ENCODE assay signal across 1 cellular context in the genomic region with DNA sequence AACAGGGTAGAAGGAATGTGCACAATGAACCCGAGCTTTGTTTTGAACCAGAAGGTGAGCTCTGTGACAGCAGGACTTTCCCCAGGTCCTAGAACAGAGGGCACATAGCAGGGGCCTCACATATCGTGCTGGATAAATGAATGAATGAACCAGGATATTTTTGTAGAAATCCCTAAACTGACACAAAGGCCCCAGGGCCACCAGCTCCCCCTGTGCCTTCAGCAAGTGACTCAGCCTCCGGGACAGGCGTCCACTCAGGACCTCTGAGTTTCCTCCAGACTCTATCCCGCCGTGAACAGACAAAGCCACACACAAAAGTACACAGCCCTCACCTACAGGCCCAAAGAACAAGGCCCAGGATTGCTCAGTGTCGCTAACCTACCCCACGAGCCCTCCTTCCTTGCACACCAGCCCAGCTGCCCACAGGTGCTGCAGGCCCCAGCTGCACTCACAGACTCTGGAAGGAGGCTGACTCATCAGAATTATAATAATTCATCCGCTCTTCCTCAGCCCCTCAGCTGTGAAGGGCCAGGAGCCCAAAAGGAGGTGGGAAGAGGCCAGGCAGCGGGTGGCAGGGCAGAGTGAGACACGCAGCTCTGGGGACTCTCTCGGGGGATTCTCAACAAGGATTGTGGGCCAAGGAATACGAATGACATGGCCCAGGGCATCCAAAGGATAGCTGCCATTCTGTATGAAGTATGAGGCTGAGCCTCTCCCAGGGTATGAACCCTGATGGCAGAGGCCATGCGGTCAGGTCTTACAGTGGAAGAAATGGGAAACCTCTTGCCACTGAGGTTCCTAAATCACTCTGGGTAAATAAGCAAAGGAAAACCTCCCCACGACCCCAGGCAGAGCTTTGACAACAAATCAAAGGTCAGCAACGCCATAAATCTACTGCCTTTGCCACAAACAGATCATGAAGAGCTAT.
A peak's percentile ranks its signal among the peaks of the same experiment; 100 is the strongest.
TF ChIP-seq lines count a peak whose summit lies in the region.

No MANE protein-coding gene starts in this region.

TF ChIP-seq in HepG2, 621 proteins besides CTCF, POLR2A, EP300 and RAD21 (continued from another document and continues in another):
- TF ChIP-seq, protein P1, sequence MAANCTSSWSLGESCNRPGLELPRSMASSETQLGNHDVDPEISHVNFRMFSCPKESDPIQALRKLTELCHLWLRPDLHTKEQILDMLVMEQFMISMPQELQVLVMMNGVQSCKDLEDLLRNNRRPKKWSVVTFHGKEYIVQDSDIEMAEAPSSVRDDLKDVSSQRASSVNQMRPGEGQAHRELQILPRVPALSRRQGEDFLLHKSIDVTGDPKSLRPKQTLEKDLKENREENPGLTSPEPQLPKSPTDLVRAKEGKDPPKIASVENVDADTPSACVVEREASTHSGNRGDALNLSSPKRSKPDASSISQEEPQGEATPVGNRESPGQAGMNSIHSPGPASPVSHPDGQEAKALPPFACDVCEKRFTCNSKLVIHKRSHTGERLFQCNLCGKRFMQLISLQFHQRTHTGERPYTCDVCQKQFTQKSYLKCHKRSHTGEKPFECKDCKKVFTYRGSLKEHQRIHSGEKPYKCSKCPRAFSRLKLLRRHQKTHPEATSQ (CRISPR knock-in tag; IDR thresholded peaks at IDR 0.05; ENCODE audit: borderline replicate concordance) = no peak
- TF ChIP-seq ZNF331 (CRISPR knock-in tag; IDR thresholded peaks at IDR 0.05) (0 out of 2 replicates have a peak, but pooled peaks have one; percentile 12), ATF7 (IDR thresholded peaks at IDR 0.05) (no peak), ATF7 (CRISPR knock-in tag; IDR thresholded peaks at IDR 0.05) (peak; percentile 52; the same call in 1 of the 2 replicates), HNF4A (CRISPR knock-in tag; IDR thresholded peaks at IDR 0.05) (peak; percentile 65), ZNF224 (CRISPR knock-in tag; IDR thresholded peaks at IDR 0.05) (no peak), ZNF644 (CRISPR knock-in tag; IDR thresholded peaks at IDR 0.05; ENCODE audit: low read depth) (peak; percentile 20; the same call in 1 of the 2 replicates), MAFK (conservative IDR thresholded peaks at IDR 0.05 in 1 of 2, IDR thresholded peaks at IDR 0.05 in 1 of 2; ENCODE audit: low read length in 2 of 2) (peak; percentile 92 to 93), SMAD1 (CRISPR knock-in tag; IDR thresholded peaks at IDR 0.05; ENCODE audit: borderline replicate concordance, low read depth) (0 out of 2 replicates have a peak, but pooled peaks have one; percentile 73), HNF4G (IDR thresholded peaks at IDR 0.05; ENCODE audit: borderline replicate concordance, low read depth, low read length) (peak; percentile 44; the same call in 1 of the 2 replicates), HNF4G (CRISPR knock-in tag; IDR thresholded peaks at IDR 0.05; ENCODE audit: borderline replicate concordance, low read depth) (no peak), ZNF264 (CRISPR knock-in tag; IDR thresholded peaks at IDR 0.05) (peak; percentile 57; the same call in 1 of the 2 replicates), MAFF (IDR thresholded peaks at IDR 0.05; ENCODE audit: low read depth, low read length) (peak; percentile 87), RARA (CRISPR knock-in tag; IDR thresholded peaks at IDR 0.05) (peak; percentile 59), ZSCAN29 (CRISPR knock-in tag; conservative IDR thresholded peaks at IDR 0.05) (peak; percentile 66; the same call in 1 of the 2 replicates), ZNF383 (CRISPR knock-in tag; IDR thresholded peaks at IDR 0.05; ENCODE audit: borderline replicate concordance) (0 out of 2 replicates have a peak, but pooled peaks have one; percentile 42), CBX1 (IDR thresholded peaks at IDR 0.05; ENCODE audit: low read depth) (no peak), ZNF883 (CRISPR knock-in tag; IDR thresholded peaks at IDR 0.05; ENCODE audit: not compliant biosample characterization) (peak; percentile 3), ZNF782 (CRISPR knock-in tag; IDR thresholded peaks at IDR 0.05; ENCODE audit: borderline replicate concordance) (peak; percentile 52; the same call in 1 of the 2 replicates), ZNF350 (CRISPR knock-in tag; IDR thresholded peaks at IDR 0.05; ENCODE audit: borderline replicate concordance, low read depth) (0 out of 2 replicates have a peak, but pooled peaks have one; percentile 15), ZNF256 (CRISPR knock-in tag; conservative IDR thresholded peaks at IDR 0.05) (peak; percentile 15; the same call in 1 of the 2 replicates), MED1 (CRISPR knock-in tag; IDR thresholded peaks at IDR 0.05) (peak; percentile 23; the same call in 1 of the 2 replicates), ZNF567 (CRISPR knock-in tag; IDR thresholded peaks at IDR 0.05; ENCODE audit: borderline replicate concordance) (peak; percentile 82; the same call in 1 of the 2 replicates), MEIS1 (CRISPR knock-in tag; IDR thresholded peaks at IDR 0.05; ENCODE audit: borderline replicate concordance) (peak; percentile 59; the same call in 1 of the 2 replicates), ISL2 (CRISPR knock-in tag; IDR thresholded peaks at IDR 0.05) (0 out of 2 replicates have a peak, but pooled peaks have one; percentile 36), ZNF83 (CRISPR knock-in tag; IDR thresholded peaks at IDR 0.05; ENCODE audit: borderline replicate concordance) (0 out of 2 replicates have a peak, but pooled peaks have one; percentile 43), FOXA1 (IDR thresholded peaks at IDR 0.05) (no peak), FOXA1 (CRISPR knock-in tag; IDR thresholded peaks at IDR 0.05) (no peak), MEIS2 (CRISPR knock-in tag; IDR thresholded peaks at IDR 0.05) (peak; percentile 45; the same call in 1 of the 2 replicates), TAF15 (IDR thresholded peaks at IDR 0.05; ENCODE audit: low read depth, low read length, poor library complexity, severe bottlenecking) (no peak), NRL (CRISPR knock-in tag; IDR thresholded peaks at IDR 0.05; ENCODE audit: borderline replicate concordance) (0 out of 2 replicates have a peak, but pooled peaks have one; percentile 30), ZNF605 (CRISPR knock-in tag; IDR thresholded peaks at IDR 0.05) (0 out of 2 replicates have a peak, but pooled peaks have one; percentile 43), ARNTL (CRISPR knock-in tag; IDR thresholded peaks at IDR 0.05) (peak; percentile 58; the same call in 1 of the 2 replicates), HDAC1 (CRISPR knock-in tag; IDR thresholded peaks at IDR 0.05) (0 out of 2 replicates have a peak, but pooled peaks have one; percentile 36), ZNF674 (CRISPR knock-in tag; IDR thresholded peaks at IDR 0.05; ENCODE audit: low read depth) (no peak), ZFY (CRISPR knock-in tag; IDR thresholded peaks at IDR 0.05) (peak; percentile 65), ZBTB1 (CRISPR knock-in tag; IDR thresholded peaks at IDR 0.05; ENCODE audit: borderline replicate concordance) (no peak), EED (CRISPR knock-in tag; IDR thresholded peaks at IDR 0.05) (0 out of 2 replicates have a peak, but pooled peaks have one; percentile 58), THYN1 (CRISPR knock-in tag; IDR thresholded peaks at IDR 0.05; ENCODE audit: borderline replicate concordance, low read depth) (no peak)
- TF ChIP-seq, protein P2, sequence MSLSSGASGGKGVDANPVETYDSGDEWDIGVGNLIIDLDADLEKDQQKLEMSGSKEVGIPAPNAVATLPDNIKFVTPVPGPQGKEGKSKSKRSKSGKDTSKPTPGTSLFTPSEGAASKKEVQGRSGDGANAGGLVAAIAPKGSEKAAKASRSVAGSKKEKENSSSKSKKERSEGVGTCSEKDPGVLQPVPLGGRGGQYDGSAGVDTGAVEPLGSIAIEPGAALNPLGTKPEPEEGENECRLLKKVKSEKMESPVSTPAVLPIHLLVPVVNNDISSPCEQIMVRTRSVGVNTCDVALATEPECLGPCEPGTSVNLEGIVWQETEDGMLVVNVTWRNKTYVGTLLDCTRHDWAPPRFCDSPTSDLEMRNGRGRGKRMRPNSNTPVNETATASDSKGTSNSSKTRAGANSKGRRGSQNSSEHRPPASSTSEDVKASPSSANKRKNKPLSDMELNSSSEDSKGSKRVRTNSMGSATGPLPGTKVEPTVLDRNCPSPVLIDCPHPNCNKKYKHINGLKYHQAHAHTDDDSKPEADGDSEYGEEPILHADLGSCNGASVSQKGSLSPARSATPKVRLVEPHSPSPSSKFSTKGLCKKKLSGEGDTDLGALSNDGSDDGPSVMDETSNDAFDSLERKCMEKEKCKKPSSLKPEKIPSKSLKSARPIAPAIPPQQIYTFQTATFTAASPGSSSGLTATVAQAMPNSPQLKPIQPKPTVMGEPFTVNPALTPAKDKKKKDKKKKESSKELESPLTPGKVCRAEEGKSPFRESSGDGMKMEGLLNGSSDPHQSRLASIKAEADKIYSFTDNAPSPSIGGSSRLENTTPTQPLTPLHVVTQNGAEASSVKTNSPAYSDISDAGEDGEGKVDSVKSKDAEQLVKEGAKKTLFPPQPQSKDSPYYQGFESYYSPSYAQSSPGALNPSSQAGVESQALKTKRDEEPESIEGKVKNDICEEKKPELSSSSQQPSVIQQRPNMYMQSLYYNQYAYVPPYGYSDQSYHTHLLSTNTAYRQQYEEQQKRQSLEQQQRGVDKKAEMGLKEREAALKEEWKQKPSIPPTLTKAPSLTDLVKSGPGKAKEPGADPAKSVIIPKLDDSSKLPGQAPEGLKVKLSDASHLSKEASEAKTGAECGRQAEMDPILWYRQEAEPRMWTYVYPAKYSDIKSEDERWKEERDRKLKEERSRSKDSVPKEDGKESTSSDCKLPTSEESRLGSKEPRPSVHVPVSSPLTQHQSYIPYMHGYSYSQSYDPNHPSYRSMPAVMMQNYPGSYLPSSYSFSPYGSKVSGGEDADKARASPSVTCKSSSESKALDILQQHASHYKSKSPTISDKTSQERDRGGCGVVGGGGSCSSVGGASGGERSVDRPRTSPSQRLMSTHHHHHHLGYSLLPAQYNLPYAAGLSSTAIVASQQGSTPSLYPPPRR (CRISPR knock-in tag; IDR thresholded peaks at IDR 0.05; ENCODE audit: borderline replicate concordance) = 0 out of 2 replicates have a peak, but pooled peaks have one; percentile 32
- TF ChIP-seq, protein P3, sequence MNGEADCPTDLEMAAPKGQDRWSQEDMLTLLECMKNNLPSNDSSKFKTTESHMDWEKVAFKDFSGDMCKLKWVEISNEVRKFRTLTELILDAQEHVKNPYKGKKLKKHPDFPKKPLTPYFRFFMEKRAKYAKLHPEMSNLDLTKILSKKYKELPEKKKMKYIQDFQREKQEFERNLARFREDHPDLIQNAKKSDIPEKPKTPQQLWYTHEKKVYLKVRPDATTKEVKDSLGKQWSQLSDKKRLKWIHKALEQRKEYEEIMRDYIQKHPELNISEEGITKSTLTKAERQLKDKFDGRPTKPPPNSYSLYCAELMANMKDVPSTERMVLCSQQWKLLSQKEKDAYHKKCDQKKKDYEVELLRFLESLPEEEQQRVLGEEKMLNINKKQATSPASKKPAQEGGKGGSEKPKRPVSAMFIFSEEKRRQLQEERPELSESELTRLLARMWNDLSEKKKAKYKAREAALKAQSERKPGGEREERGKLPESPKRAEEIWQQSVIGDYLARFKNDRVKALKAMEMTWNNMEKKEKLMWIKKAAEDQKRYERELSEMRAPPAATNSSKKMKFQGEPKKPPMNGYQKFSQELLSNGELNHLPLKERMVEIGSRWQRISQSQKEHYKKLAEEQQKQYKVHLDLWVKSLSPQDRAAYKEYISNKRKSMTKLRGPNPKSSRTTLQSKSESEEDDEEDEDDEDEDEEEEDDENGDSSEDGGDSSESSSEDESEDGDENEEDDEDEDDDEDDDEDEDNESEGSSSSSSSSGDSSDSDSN (CRISPR knock-in tag; IDR thresholded peaks at IDR 0.05) = peak; percentile 30; the same call in 1 of the 2 replicates
- TF ChIP-seq, protein P4, sequence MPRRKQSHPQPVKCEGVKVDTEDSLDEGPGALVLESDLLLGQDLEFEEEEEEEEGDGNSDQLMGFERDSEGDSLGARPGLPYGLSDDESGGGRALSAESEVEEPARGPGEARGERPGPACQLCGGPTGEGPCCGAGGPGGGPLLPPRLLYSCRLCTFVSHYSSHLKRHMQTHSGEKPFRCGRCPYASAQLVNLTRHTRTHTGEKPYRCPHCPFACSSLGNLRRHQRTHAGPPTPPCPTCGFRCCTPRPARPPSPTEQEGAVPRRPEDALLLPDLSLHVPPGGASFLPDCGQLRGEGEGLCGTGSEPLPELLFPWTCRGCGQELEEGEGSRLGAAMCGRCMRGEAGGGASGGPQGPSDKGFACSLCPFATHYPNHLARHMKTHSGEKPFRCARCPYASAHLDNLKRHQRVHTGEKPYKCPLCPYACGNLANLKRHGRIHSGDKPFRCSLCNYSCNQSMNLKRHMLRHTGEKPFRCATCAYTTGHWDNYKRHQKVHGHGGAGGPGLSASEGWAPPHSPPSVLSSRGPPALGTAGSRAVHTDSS (CRISPR knock-in tag; conservative IDR thresholded peaks at IDR 0.05) = no peak
- TF ChIP-seq, protein P5, sequence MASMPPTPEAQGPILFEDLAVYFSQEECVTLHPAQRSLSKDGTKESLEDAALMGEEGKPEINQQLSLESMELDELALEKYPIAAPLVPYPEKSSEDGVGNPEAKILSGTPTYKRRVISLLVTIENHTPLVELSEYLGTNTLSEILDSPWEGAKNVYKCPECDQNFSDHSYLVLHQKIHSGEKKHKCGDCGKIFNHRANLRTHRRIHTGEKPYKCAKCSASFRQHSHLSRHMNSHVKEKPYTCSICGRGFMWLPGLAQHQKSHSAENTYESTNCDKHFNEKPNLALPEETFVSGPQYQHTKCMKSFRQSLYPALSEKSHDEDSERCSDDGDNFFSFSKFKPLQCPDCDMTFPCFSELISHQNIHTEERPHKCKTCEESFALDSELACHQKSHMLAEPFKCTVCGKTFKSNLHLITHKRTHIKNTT (CRISPR knock-in tag; IDR thresholded peaks at IDR 0.05) = no peak
- TF ChIP-seq, protein P6, sequence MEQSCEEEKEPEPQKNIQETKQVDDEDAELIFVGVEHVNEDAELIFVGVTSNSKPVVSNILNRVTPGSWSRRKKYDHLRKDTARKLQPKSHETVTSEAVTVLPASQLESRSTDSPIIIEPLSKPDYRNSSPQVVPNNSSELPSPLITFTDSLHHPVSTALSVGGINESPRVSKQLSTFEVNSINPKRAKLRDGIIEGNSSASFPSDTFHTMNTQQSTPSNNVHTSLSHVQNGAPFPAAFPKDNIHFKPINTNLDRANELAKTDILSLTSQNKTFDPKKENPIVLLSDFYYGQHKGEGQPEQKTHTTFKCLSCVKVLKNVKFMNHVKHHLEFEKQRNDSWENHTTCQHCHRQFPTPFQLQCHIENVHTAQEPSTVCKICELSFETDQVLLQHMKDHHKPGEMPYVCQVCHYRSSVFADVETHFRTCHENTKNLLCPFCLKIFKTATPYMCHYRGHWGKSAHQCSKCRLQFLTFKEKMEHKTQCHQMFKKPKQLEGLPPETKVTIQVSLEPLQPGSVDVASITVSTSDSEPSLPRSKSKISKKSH (CRISPR knock-in tag; IDR thresholded peaks at IDR 0.05; ENCODE audit: borderline replicate concordance) = peak; percentile 87
- TF ChIP-seq, protein P7, sequence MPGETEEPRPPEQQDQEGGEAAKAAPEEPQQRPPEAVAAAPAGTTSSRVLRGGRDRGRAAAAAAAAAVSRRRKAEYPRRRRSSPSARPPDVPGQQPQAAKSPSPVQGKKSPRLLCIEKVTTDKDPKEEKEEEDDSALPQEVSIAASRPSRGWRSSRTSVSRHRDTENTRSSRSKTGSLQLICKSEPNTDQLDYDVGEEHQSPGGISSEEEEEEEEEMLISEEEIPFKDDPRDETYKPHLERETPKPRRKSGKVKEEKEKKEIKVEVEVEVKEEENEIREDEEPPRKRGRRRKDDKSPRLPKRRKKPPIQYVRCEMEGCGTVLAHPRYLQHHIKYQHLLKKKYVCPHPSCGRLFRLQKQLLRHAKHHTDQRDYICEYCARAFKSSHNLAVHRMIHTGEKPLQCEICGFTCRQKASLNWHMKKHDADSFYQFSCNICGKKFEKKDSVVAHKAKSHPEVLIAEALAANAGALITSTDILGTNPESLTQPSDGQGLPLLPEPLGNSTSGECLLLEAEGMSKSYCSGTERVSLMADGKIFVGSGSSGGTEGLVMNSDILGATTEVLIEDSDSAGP (CRISPR knock-in tag; IDR thresholded peaks at IDR 0.05; ENCODE audit: borderline replicate concordance) = no peak; the same call in 1 of the 2 replicates
- TF ChIP-seq, protein P8, sequence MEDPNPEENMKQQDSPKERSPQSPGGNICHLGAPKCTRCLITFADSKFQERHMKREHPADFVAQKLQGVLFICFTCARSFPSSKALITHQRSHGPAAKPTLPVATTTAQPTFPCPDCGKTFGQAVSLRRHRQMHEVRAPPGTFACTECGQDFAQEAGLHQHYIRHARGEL (CRISPR knock-in tag; IDR thresholded peaks at IDR 0.05) = no peak
